Comparison of ENCODE assay signal across 24 cellular contexts in genomic region chr1:184329255-184329953, GRCh38. TPM values are rescaled to one million over a fixed set of nuclear protein-coding genes. Genes with fewer than 3 reads are reported as not detected.
A peak's percentile ranks its signal among the peaks of the same experiment; 100 is the strongest.
DNase-seq lines count a peak whose midpoint lies in the region; ATAC-seq and FAIRE-seq lines count a peak whose summit lies in the region.
"Had no signal": no experiment of that assay in that cellular context is flagged by ENCODE, and none has a peak within 500 bp of the region (broad histone marks: within the 10 kb centered on the region; RNA-seq: fewer than 3 reads in every experiment).

No MANE protein-coding gene starts in this region.

- peak; percentile 23 for DNase-seq in KBM-7
- peak; percentile 18 for DNase-seq in amniotic epithelial cell (ENCODE audit: low read depth)
- peak; percentile 27 for DNase-seq in glomerular endothelial cell (ENCODE audit: extremely low read depth, low read depth, low spot score)
- peak; percentile 36 for DNase-seq in small intestine
- DNase-seq in middle frontal gyrus (ENCODE audit: extremely low spot score, low spot score): no peak
- DNase-seq: AML-193; CD4-positive, alpha-beta T cell; GM23248; HCEC 1CT; MV-4-11; NCI-H1105; NCI-H146; NCI-H2029; NCI-H446 treated with DMSO at 0.1 percent for 48 hours; NCI-H526 had no signal

- no peaks in the 10 kb centered on the region for H3K27me3 ChIP-seq in small intestine (ENCODE audit: control insufficient read depth in 2 of 2, insufficient read depth in 2 of 2, low read length in 2 of 2)
- H3K27me3 ChIP-seq: BLaER1 treated with 17β-estradiol and CSF1 and Interleukin-3, amounts not matched to agents 10 nM and 100 nM had no signal

- no peak overlapping the region for H3K4me3 ChIP-seq in small intestine (ENCODE audit: low read depth in 1 of 2, low read length in 2 of 2)
- H3K4me3 ChIP-seq: A549; BLaER1 treated with 17β-estradiol and CSF1 and Interleukin-3, amounts not matched to agents 10 nM and 100 nM; GM23248 had no signal

- FAIRE-seq in small intestine (lab: Jason Lieb, UNC): no peak
- FAIRE-seq: A549, GM18507, HepG2 had no signal

- H3K4me1 ChIP-seq in small intestine (ENCODE audit: control insufficient read depth in 2 of 2, insufficient read depth in 1 of 2, low read depth in 1 of 2, low read length in 1 of 2): no peaks in the 10 kb centered on the region
- H3K4me1 ChIP-seq: BLaER1 treated with 17β-estradiol and CSF1 and Interleukin-3, amounts not matched to agents 10 nM and 100 nM had no signal

- 42 to 72% (median 50%) methylated on average over 7 of the region's 7 CpGs for WGBS in small intestine, 3 donors

- ATAC-seq in HG02973 (IDR thresholded peaks at IDR 0.05; ENCODE audit: unreplicated experiment): no peak
- ATAC-seq in HG03095 (IDR thresholded peaks at IDR 0.05; ENCODE audit: unreplicated experiment): no peak
- ATAC-seq in HG03159 (IDR thresholded peaks at IDR 0.05; ENCODE audit: unreplicated experiment): no peak
- ATAC-seq: A549, HepG2 had no signal

- no peak overlapping the region for H3K27ac ChIP-seq in small intestine (ENCODE audit: low read depth in 1 of 2, low read length in 1 of 2)
- H3K27ac ChIP-seq: A549; BLaER1 treated with 17β-estradiol and CSF1 and Interleukin-3, amounts not matched to agents 10 nM and 100 nM; GM23248; RWPE1 had no signal

- no peaks in the 10 kb centered on the region for H3K36me3 ChIP-seq in small intestine (ENCODE audit: control insufficient read depth in 2 of 2, insufficient read depth in 2 of 2, low read length in 2 of 2)
- H3K36me3 ChIP-seq: BLaER1 treated with 17β-estradiol and CSF1 and Interleukin-3, amounts not matched to agents 10 nM and 100 nM had no signal

- in situ Hi-C loops in KBM-7 (cut with MboI; ENCODE audit: low pct_unique_long_range_greater_than_20kb, low sequenced_read_pairs): no loop called here

- H3K9me3 ChIP-seq in small intestine (ENCODE audit: control insufficient read depth, low read depth): no peaks in the 10 kb centered on the region
- H3K9me3 ChIP-seq: A549 had no signal

RNA-seq across cellular contexts. Expression of gene C1orf21, which starts 57.4 kb away (rescaled TPM):
- total RNA-seq in glomerular endothelial cell: 20.7 and 28.1 TPM in 2 replicates
- 10 to 100 TPM; 36.5 to 60.6 (median 57.3) TPM for polyA plus RNA-seq in small intestine
- total RNA-seq: G401, HepG2 had no signal
- polyA plus RNA-seq: HepG2 had no signal
